ENCODE assay signal across 12 cellular contexts in genomic region chr10:4708123-4708759, GRCh38.
DNase-seq lines count a peak whose midpoint lies in the region; ATAC-seq and TF ChIP-seq lines count a peak whose summit lies in the region.
"Had no signal": no experiment of that assay in that cellular context is flagged by ENCODE, and none has a peak within 500 bp of the region (broad histone marks: within the 10 kb centered on the region; RNA-seq: fewer than 3 reads in every experiment).

No MANE protein-coding gene starts in this region.

- H3K79me2 ChIP-seq in OCI-LY1 (ENCODE audit: insufficient read depth, low read length) = no peaks in the 10 kb centered on the region

- H3K27me3 ChIP-seq in OCI-LY1 (ENCODE audit: insufficient read depth, low read length) (no peaks in the 10 kb centered on the region), right atrium auricular region (no peaks in the 10 kb centered on the region)
- H3K27me3 ChIP-seq: adrenal gland, suprapubic skin had no signal

- H3K27ac ChIP-seq in OCI-LY1 (ENCODE audit: low read depth, low read length, poor library complexity, severe bottlenecking) = no peak overlapping the region
- H3K27ac ChIP-seq in right atrium auricular region = no peak overlapping the region
- H3K27ac ChIP-seq: adrenal gland, suprapubic skin had no signal

- no peak overlapping the region for H2AFZ ChIP-seq in OCI-LY1 (ENCODE audit: low read length)

- no peak overlapping the region for H3K4me2 ChIP-seq in OCI-LY1 (ENCODE audit: low read length)

- no peaks in the 10 kb centered on the region for H3K9me2 ChIP-seq in OCI-LY1 (ENCODE audit: low read depth, low read length)

- H3K36me3 ChIP-seq in OCI-LY1 (ENCODE audit: insufficient read depth, low read length) (no peaks in the 10 kb centered on the region), right atrium auricular region (no peaks in the 10 kb centered on the region)
- H3K36me3 ChIP-seq: adrenal gland, suprapubic skin had no signal

- TF ChIP-seq CTCF in GM12874 (IDR thresholded peaks at IDR 0.05; ENCODE audit: insufficient read depth, low read depth, low read length) (peak; percentile 70), OCI-LY1 (IDR thresholded peaks at IDR 0.05; ENCODE audit: low read length) (peak; percentile 67), fibroblast of villous mesenchyme (IDR thresholded peaks at IDR 0.05; ENCODE audit: insufficient read depth, low read depth, low read length) (peak; percentile 36), right atrium auricular region (IDR thresholded peaks at IDR 0.05) (no peak)

- no peaks in the 10 kb centered on the region for H3F3A ChIP-seq in OCI-LY1 (ENCODE audit: insufficient read depth, low read length)

- no peak overlapping the region for H3K9ac ChIP-seq in OCI-LY1 (ENCODE audit: low read length)

- DNase-seq in CMK (ENCODE audit: low read depth) (peak; percentile 3), fibroblast of villous mesenchyme (ENCODE audit: low read depth) (no peak), SIG-M5 (lab: John Stamatoyannopoulos, UW) (no peak), right atrium auricular region (ENCODE audit: low spot score) (no peak)
- DNase-seq: adrenal gland, mucosa of descending colon, NCI-H524 treated with DMSO at 0.1 percent for 48 hours had no signal

- H3K4me1 ChIP-seq in OCI-LY1 (ENCODE audit: insufficient read depth, low read length, severe bottlenecking) = no peaks in the 10 kb centered on the region
- no peaks in the 10 kb centered on the region for H3K4me1 ChIP-seq in right atrium auricular region
- H3K4me1 ChIP-seq: adrenal gland had no signal

- no peaks in the 10 kb centered on the region for H4K20me1 ChIP-seq in OCI-LY1 (ENCODE audit: insufficient read depth, low read length)

- H3K4me3 ChIP-seq in OCI-LY1 (ENCODE audit: low read depth, low read length, poor library complexity, severe bottlenecking) (no peak overlapping the region), fibroblast of villous mesenchyme (ENCODE audit: low read depth, low read length) (no peak overlapping the region), right atrium auricular region (no peak overlapping the region)
- H3K4me3 ChIP-seq: adrenal gland, mucosa of descending colon, suprapubic skin had no signal

- ATAC-seq in GM19395 (IDR thresholded peaks at IDR 0.05; ENCODE audit: unreplicated experiment) = no peak
- ATAC-seq in HG03280 (IDR thresholded peaks at IDR 0.05; ENCODE audit: unreplicated experiment) = no peak
- ATAC-seq: mucosa of descending colon had no signal

- no peaks in the 10 kb centered on the region for H3K9me3 ChIP-seq in OCI-LY1 (ENCODE audit: low read length)
- H3K9me3 ChIP-seq in right atrium auricular region = no peaks in the 10 kb centered on the region
- H3K9me3 ChIP-seq: adrenal gland, mucosa of descending colon, suprapubic skin had no signal

Comparison
In these comparisons a context has a peak if more than half of its experiments do, and no peak if none do; other contexts are left out.
1. CTCF ChIP-seq: peak in GM12874 (single experiment), OCI-LY1 (single experiment) and fibroblast of villous mesenchyme (single experiment); none in right atrium auricular region (0 of 2).